8 cellular contexts compared by ENCODE assay signal in the genomic region with DNA sequence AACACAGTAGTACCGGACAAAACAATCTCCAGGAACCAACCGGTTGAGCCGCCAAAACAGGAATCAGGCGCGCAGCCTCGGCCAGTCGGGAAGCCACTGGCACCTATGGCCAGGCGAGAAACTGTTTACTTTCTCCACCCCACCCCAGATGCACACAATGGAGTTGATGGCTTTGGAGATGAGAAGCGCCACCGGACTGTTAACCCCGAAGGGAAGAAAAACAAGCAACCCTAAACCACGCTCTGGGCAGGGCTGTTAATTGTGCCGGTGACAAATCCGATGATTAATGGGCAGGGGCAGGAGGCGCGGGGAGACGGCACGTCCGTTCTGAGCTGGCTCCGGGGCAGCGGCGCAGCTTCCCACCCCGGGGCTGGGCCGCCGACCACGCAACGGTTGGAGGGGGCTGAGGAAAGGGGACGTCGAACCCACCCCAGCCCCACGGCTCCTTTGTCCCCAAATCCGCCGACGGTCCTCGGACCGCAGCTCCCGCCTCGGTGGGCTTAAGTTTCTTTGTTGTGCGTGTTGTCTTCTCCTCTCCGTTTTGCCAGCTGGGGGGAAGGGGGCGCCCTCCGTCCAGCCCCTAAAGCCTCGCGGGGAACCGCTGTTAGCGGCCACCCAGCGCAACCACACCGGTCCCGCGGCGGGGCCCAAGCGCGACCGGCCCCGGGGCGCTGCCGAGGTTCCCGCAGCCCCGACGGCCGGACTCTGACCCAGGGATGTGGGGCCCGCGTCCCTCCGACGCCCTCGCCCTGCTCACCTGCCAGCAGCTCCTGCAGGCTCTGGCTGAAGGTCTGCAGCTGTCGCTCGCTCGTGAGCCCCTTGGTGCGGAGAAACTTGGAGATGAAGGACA. TPM values are rescaled to one million over a fixed set of nuclear protein-coding genes. Genes with fewer than 3 reads are reported as not detected.
A peak's percentile ranks its signal among the peaks of the same experiment; 100 is the strongest.
DNase-seq lines count a peak whose midpoint lies in the region; ATAC-seq and TF ChIP-seq lines count a peak whose summit lies in the region.

No MANE protein-coding gene starts in this region.

- H3K79me1 ChIP-seq in H9 (ENCODE audit: insufficient read depth, low read depth, low read length, poor library complexity, severe bottlenecking): no peaks in the 10 kb centered on the region

- no peaks in the 10 kb centered on the region for H4K20me1 ChIP-seq in H9 (ENCODE audit: control insufficient read depth, insufficient read depth, insufficient read length)

- H3K27me3 ChIP-seq in H9 (ENCODE audit: insufficient read depth, low read length) (no peaks in the 10 kb centered on the region), endocrine pancreas (ENCODE audit: control insufficient read depth, insufficient read depth, low read length) (no peaks in the 10 kb centered on the region), mononuclear cell (ENCODE audit: insufficient read depth, low read length) (no peaks in the 10 kb centered on the region)

- peak overlapping the region; percentile 90 for H3K14ac ChIP-seq in H9 (ENCODE audit: insufficient read depth, low read length)

- no peak overlapping the region for H2AFZ ChIP-seq in H9 (ENCODE audit: low read length)

- no peak overlapping the region for H3K23ac ChIP-seq in H9 (ENCODE audit: insufficient read length, low read depth, low read length)

- DNase-seq in COR-L47 (lab: John Stamatoyannopoulos, UW) (peak; percentile 83), H9 (peak; percentile 45), NCI-H510A treated with DMSO at 0.1 percent for 48 hours (lab: John Stamatoyannopoulos, UW) (peak; percentile 80)
- DNase-seq in activated CD8-positive, alpha-beta memory T cell treated with anti-CD3 and anti-CD28 coated beads for 1 hour (ENCODE audit: extremely low read depth in 1 of 2, low read depth in 1 of 2): peak; percentile 17 to 36
- DNase-seq in stimulated activated CD8-positive, alpha-beta memory T cell treated with anti-CD3 and anti-CD28 coated beads, Interleukin-15, amount 100 ng/mL, for 48 hours (ENCODE audit: low read depth in 2 of 2): peak; percentile 34 to 41

- no peak overlapping the region for H2BK120ac ChIP-seq in H9 (ENCODE audit: low read depth, low read length, poor library complexity, severe bottlenecking)

- H3K27ac Mint-ChIP-seq in H9: peak overlapping the region; percentile 97

- H3K4me1 ChIP-seq in H9 (ENCODE audit: insufficient read depth, low read length): peaks cover 2% of the 10 kb centered on the region
- H3K4me1 ChIP-seq in endocrine pancreas (ENCODE audit: control insufficient read depth, insufficient read depth, low read length): no peaks in the 10 kb centered on the region
- peaks cover 27% of the 10 kb centered on the region for H3K4me1 ChIP-seq in mononuclear cell (ENCODE audit: insufficient read depth, low read length)

- peaks cover 50 to 60% of the 10 kb centered on the region in 2 experiments for H3K4me1 Mint-ChIP-seq in H9

- peaks cover 18 to 51% (median 36%) of the 10 kb centered on the region in 3 experiments for H3K36me3 Mint-ChIP-seq in H9 (ENCODE audit: insufficient read depth in 1 of 3, low read depth in 3 of 3)

- no peak overlapping the region for H2BK5ac ChIP-seq in H9 (ENCODE audit: insufficient read length, low read length)

- peak overlapping the region; percentile 46 for H4K5ac ChIP-seq in H9 (ENCODE audit: insufficient read length, low read depth, low read length)

- H3K4me3 Mint-ChIP-seq in H9: peak overlapping the region; percentile 89 to 98

- H4K91ac ChIP-seq in H9 (ENCODE audit: insufficient read length, low read depth, low read length): no peak overlapping the region

- H3T11ph ChIP-seq in H9 (ENCODE audit: low read length): no peak overlapping the region

- H3K9me3 Mint-ChIP-seq in H9: peaks cover 1 to 5% of the 10 kb centered on the region in 2 experiments; a peak in 3 of 5 replicates

- no peak overlapping the region for H4K8ac ChIP-seq in H9 (replicated peaks; ENCODE audit: insufficient read length, low read depth, low read length)

- peak overlapping the region; percentile 94 for H3K9ac ChIP-seq in H9 (ENCODE audit: extremely low read depth, insufficient read length, low read length)
- H3K9ac ChIP-seq in endocrine pancreas (ENCODE audit: control insufficient read depth, insufficient read depth, low read length): peak overlapping the region; percentile 89

- H3K9me3 ChIP-seq in H9 (ENCODE audit: control insufficient read depth, low read depth, low read length): no peaks in the 10 kb centered on the region
- no peaks in the 10 kb centered on the region for H3K9me3 ChIP-seq in endocrine pancreas (ENCODE audit: control insufficient read depth, low read length)
- no peaks in the 10 kb centered on the region for H3K9me3 ChIP-seq in mononuclear cell (ENCODE audit: low read depth, low read length)

- peak overlapping the region; percentile 100 for H3K4me3 ChIP-seq in endocrine pancreas (ENCODE audit: control insufficient read depth, insufficient read depth, low read length)
- H3K4me3 ChIP-seq in mononuclear cell (ENCODE audit: low read length): peak overlapping the region; percentile 96

- ATAC-seq in GM21786 (IDR thresholded peaks at IDR 0.05; ENCODE audit: unreplicated experiment): no peak

- H3K4me2 ChIP-seq in H9 (ENCODE audit: insufficient read depth, insufficient read length, low read length): peak overlapping the region; percentile 90

- H3K27ac ChIP-seq in H9 (ENCODE audit: insufficient read length, low read depth, low read length): no peak overlapping the region

- H3K36me3 ChIP-seq in endocrine pancreas (ENCODE audit: control insufficient read depth, insufficient read depth, low read length): peaks cover 7% of the 10 kb centered on the region

- H2BK20ac ChIP-seq in H9 (ENCODE audit: low read depth, low read length, poor library complexity, severe bottlenecking): no peak overlapping the region

- H2BK12ac ChIP-seq in H9 (ENCODE audit: insufficient read length, low read depth, low read length): no peak overlapping the region

- H3K4ac ChIP-seq in H9 (ENCODE audit: low read depth, low read length): peak overlapping the region; percentile 13; the same call in 1 of the 2 replicates

- H3K27me3 Mint-ChIP-seq in H9 (ENCODE audit: low read depth): no peaks in the 10 kb centered on the region; the same call in 1 of the 2 replicates

- H3K56ac ChIP-seq in H9 (ENCODE audit: insufficient read length, low read depth, low read length): no peak overlapping the region

- WGBS in H9 (ENCODE audit: extremely low coverage, insufficient read length, low lambda C conversion rate): no CpG with 5 or more reads among the region's 69 CpGs

- peaks cover 14% of the 10 kb centered on the region for H3K23me2 ChIP-seq in H9 (ENCODE audit: insufficient read length, low read depth, low read length, poor library complexity, severe bottlenecking)

- TF ChIP-seq CTCF in H9 (conservative IDR thresholded peaks at IDR 0.05): peak; percentile 26; the same call in 2 of the 3 replicates

- no peak overlapping the region for H2AK5ac ChIP-seq in H9 (ENCODE audit: insufficient read length, low read length)

- H2BK15ac ChIP-seq in H9 (ENCODE audit: low read depth, low read length): no peak overlapping the region

- H3K79me2 ChIP-seq in H9 (ENCODE audit: insufficient read depth, low read length): peaks cover 28% of the 10 kb centered on the region; the same call in 1 of the 2 replicates

- peak overlapping the region; percentile 91 for H3K18ac ChIP-seq in H9 (ENCODE audit: insufficient read length, low read depth, low read length)

RNA-seq across cellular contexts. Expression of a gene that starts 0.8 kb away (rescaled TPM):
- total RNA-seq in H9 (2021) (32.0 and 32.7 TPM in 2 replicates), mononuclear cell (539 TPM)

Comparison
In these comparisons a context has a peak if more than half of its experiments do, and no peak if none do; other contexts are left out.
1. DNase-seq: peak in every context shown above with its lines; median percentile 83 in COR-L47; 80 in NCI-H510A treated with DMSO at 0.1 percent for 48 hours; 45 in H9; 38 in stimulated activated CD8-positive, alpha-beta memory T cell treated with anti-CD3 and anti-CD28 coated beads, Interleukin-15, amount 100 ng/mL, for 48 hours; 26 in activated CD8-positive, alpha-beta memory T cell treated with anti-CD3 and anti-CD28 coated beads for 1 hour.
2. RNA of a gene that starts 0.8 kb away (total RNA-seq): 539 TPM in mononuclear cell (single experiment); 32.0 to 32.7 TPM in H9; every median in the first group is over 10 times any median in the second.